28 cellular contexts compared by ENCODE assay signal in the genomic region with DNA sequence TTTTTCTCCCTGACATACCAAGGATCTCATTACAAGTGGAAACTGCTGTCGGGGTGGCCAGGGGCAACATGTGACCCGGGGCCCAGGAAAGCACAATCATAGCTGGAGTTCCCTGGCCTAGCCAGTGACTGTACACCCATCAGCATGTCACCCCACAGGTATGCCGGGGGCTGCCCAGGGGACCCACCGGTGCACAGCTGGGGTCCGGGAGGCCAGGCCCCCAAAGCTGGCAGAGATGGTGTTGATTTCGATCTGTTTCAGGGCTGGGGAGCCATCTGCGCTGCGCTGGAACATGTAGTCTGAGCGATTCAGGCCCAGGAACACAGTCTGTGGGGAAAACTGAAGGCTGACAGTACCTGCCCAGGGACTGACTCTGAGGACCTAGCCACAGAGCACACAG. TPM values are rescaled to one million over a fixed set of nuclear protein-coding genes. Genes with fewer than 3 reads are reported as not detected.
"Had no signal": no experiment of that assay in that cellular context is flagged by ENCODE, and none has a peak within 500 bp of the region (broad histone marks: within the 10 kb centered on the region; RNA-seq: fewer than 3 reads in every experiment).

No MANE protein-coding gene starts in this region.

- H3K4me3 ChIP-seq: dorsolateral prefrontal cortex, heart left ventricle, hepatocyte, left lung, lower lobe of right lung, mucosa of descending colon, smooth muscle cell, testis, tibial artery had no signal

- H3K9me3 ChIP-seq: heart left ventricle, left lung, lower lobe of right lung, mucosa of descending colon, neutrophil, testis, tibial artery had no signal

- H3K4me1 ChIP-seq: parathyroid adenoma had no signal

- H3K9ac ChIP-seq: parathyroid adenoma had no signal

- H3K27ac ChIP-seq: dorsolateral prefrontal cortex, heart left ventricle, hepatocyte, left lung, lower lobe of right lung, neutrophil, parathyroid adenoma, testis, tibial artery had no signal

- DNase-seq: caudate nucleus; cerebellar nuclear complex; cortex of kidney; dorsolateral prefrontal cortex; effector CD4-positive, alpha-beta T cell; heart left ventricle; left cardiac atrium; left lung; lower lobe of right lung; mucosa of descending colon; naive B cell; right cardiac atrium; stimulated activated CD4-positive, alpha-beta T cell treated with anti-CD3 and anti-CD28 coated beads, Interleukin-12 subunit alpha, Interleukin-12 subunit beta, amount 100 ng/mL, for 4 hours; stimulated activated CD4-positive, alpha-beta T cell treated with anti-CD3 and anti-CD28 coated beads, Interleukin-1b, Interleukin-23, amount 100 ng/mL, for 48 hours; stimulated activated CD4-positive, alpha-beta T cell treated with anti-CD3 and anti-CD28 coated beads, Interleukin-4, amount 100 ng/mL, for 1 hour; stimulated activated CD8-positive, alpha-beta memory T cell treated with anti-CD3 and anti-CD28 coated beads, Interleukin-4, amount 100 ng/mL, for 48 hours; stimulated activated naive CD8-positive, alpha-beta T cell treated with anti-CD3 and anti-CD28 coated beads, Interleukin-15, Interleukin-2, amounts not matched to agents 100 U/mL and 50 U/mL, for 24 hours; substantia nigra; testis; tibial artery had no signal

- H2AFZ ChIP-seq: hepatocyte, parathyroid adenoma had no signal

- ATAC-seq: heart left ventricle; left cardiac atrium; left lung; lower lobe of right lung; mucosa of descending colon; natural killer cell treated with Interleukin-12 subunit alpha and Interleukin-12 subunit beta and Interleukin-15 and Interleukin-18, amount 100 ng/mL, for 72 hours; right cardiac atrium; stimulated activated naive CD8-positive, alpha-beta T cell treated with anti-CD3 and anti-CD28 coated beads, Interleukin-15, Interleukin-2, amounts not matched to agents 100 U/mL and 50 U/mL, for 24 hours had no signal

- H3K27me3 ChIP-seq: dorsolateral prefrontal cortex, heart left ventricle, hepatocyte, left lung, neutrophil, testis, tibial artery had no signal

- H3K4me2 ChIP-seq: hepatocyte, smooth muscle cell had no signal

- H3K79me2 ChIP-seq: hepatocyte, parathyroid adenoma had no signal

RNA-seq across cellular contexts. Expression of a gene that starts 13.4 kb away (rescaled TPM):
- total RNA-seq: fibroblast of villous mesenchyme, frontal cortex, glomerular endothelial cell, smooth muscle cell had no signal
